In genomic region chr14:72555609-72556000, GRCh38 we compare ENCODE assay signal across 15 cellular contexts.
DNase-seq lines count a peak whose midpoint lies in the region; ATAC-seq and TF ChIP-seq lines count a peak whose summit lies in the region.
"Had no signal": no experiment of that assay in that cellular context is flagged by ENCODE, and none has a peak within 500 bp of the region (broad histone marks: within the 10 kb centered on the region; RNA-seq: fewer than 3 reads in every experiment).

No MANE protein-coding gene starts in this region.

- no peaks in the 10 kb centered on the region for H3K79me1 ChIP-seq in IMR-90 (ENCODE audit: low read depth in 1 of 2, low read length in 2 of 2)
- no peaks in the 10 kb centered on the region for H3K79me1 ChIP-seq in mesenchymal stem cell (replicated peaks; ENCODE audit: low read length, poor library complexity, severe bottlenecking)

- no peaks in the 10 kb centered on the region for H3K9me1 ChIP-seq in IMR-90 (ENCODE audit: insufficient read depth, low read length)

- DNase-seq in IMR-90 (no peak), ascending aorta (ENCODE audit: low spot score in 2 of 2) (peak in 1 of 2 donors; percentile 44), mesenchymal stem cell (no peak), thoracic aorta (ENCODE audit: low spot score) (no peak)
- DNase-seq: BE2C; CD4-positive, alpha-beta memory T cell; DMS79 had no signal

- peaks cover 5% of the 10 kb centered on the region for H3K4me1 ChIP-seq in IMR-90 (ENCODE audit: control insufficient read depth, insufficient read depth, low read length)
- peaks cover 9 to 32% of the 10 kb centered on the region in 2 donors for H3K4me1 ChIP-seq in ascending aorta
- H3K4me1 ChIP-seq in mesenchymal stem cell (ENCODE audit: control insufficient read depth, insufficient read depth, low read depth, low read length), result peaks cover 9% of the 10 kb centered on the region
- peaks cover 3 to 61% of the 10 kb centered on the region in 2 donors for H3K4me1 ChIP-seq in thoracic aorta (ENCODE audit: control insufficient read depth in 1 of 2, low read depth in 2 of 2)
- H3K4me1 ChIP-seq: A549, HAP-1 had no signal

- H4K20me1 ChIP-seq in IMR-90 (ENCODE audit: insufficient read depth, low read length), result no peaks in the 10 kb centered on the region

- no peak overlapping the region for H3K27ac ChIP-seq in IMR-90 (ENCODE audit: insufficient read depth, low read length)
- peak overlapping the region; percentile 69 for H3K27ac ChIP-seq in ascending aorta
- H3K27ac ChIP-seq in mesenchymal stem cell (ENCODE audit: low read length, poor library complexity, severe bottlenecking), result no peak overlapping the region
- peak overlapping the region; percentile 76 to 79 for H3K27ac ChIP-seq in thoracic aorta
- H3K27ac ChIP-seq: A549, C4-2B had no signal

- no peak overlapping the region for H2AK9ac ChIP-seq in IMR-90 (replicated peaks; ENCODE audit: low read depth, low read length, poor library complexity)

- BruUV-seq in IMR-90 (replicated peaks; lab: Mats Ljungman, UMichigan), result no TSS peak

- H3K56ac ChIP-seq in IMR-90 (ENCODE audit: extremely low read depth, insufficient read depth, low read length), result no peak overlapping the region

- no peak overlapping the region for H4K91ac ChIP-seq in IMR-90 (ENCODE audit: insufficient read depth, low read depth, low read length)
- H4K91ac ChIP-seq in mesenchymal stem cell (ENCODE audit: low read length), result no peak overlapping the region

- H3K9ac ChIP-seq in IMR-90 (ENCODE audit: low read depth, low read length), result no peak overlapping the region
- no peak overlapping the region for H3K9ac ChIP-seq in mesenchymal stem cell (ENCODE audit: low read length)

- no peak for TF ChIP-seq POLR2A in IMR-90 (IDR thresholded peaks at IDR 0.05; ENCODE audit: low read depth, low read length)

- no peak overlapping the region for H3K4me2 ChIP-seq in IMR-90 (ENCODE audit: low read depth, low read length)
- H3K4me2 ChIP-seq in mesenchymal stem cell (ENCODE audit: low read length, poor library complexity, severe bottlenecking), result no peak overlapping the region
- H3K4me2 ChIP-seq: A549 had no signal

- H2AFZ ChIP-seq in IMR-90 (replicated peaks; ENCODE audit: low read length, poor library complexity) (no peak overlapping the region), mesenchymal stem cell (ENCODE audit: low read depth, low read length) (no peak overlapping the region)

- no peak overlapping the region for H2AK5ac ChIP-seq in IMR-90 (ENCODE audit: low read depth, low read length)
- no peak overlapping the region for H2AK5ac ChIP-seq in mesenchymal stem cell (ENCODE audit: low read length, severe bottlenecking)

- no peak overlapping the region for H2BK15ac ChIP-seq in IMR-90 (ENCODE audit: low read depth, low read length)
- H2BK15ac ChIP-seq in mesenchymal stem cell (ENCODE audit: low read depth, poor library complexity, severe bottlenecking), result no peak overlapping the region

- TF ChIP-seq CTCF in IMR-90 (conservative IDR thresholded peaks at IDR 0.05; ENCODE audit: low read depth, low read length) (no peak), ascending aorta (IDR thresholded peaks at IDR 0.05) (no peak), thoracic aorta (IDR thresholded peaks at IDR 0.05) (no peak)

- H3K14ac ChIP-seq in IMR-90 (replicated peaks; ENCODE audit: low read depth, low read length) (no peak overlapping the region), mesenchymal stem cell (ENCODE audit: low read length in 2 of 2) (no peak overlapping the region)

- H3K36me3 ChIP-seq in IMR-90 (ENCODE audit: control insufficient read depth, insufficient read depth, low read length) (no peaks in the 10 kb centered on the region), ascending aorta (no peaks in the 10 kb centered on the region), mesenchymal stem cell (ENCODE audit: control insufficient read depth in 1 of 2, insufficient read depth in 2 of 2, low read depth in 1 of 2, low read length in 2 of 2) (no peaks in the 10 kb centered on the region), thoracic aorta (no peaks in the 10 kb centered on the region)
- H3K36me3 ChIP-seq: BE2C, HAP-1 had no signal

- in situ Hi-C loops in IMR-90 (cut with MboI; ENCODE audit: low sequenced_read_pairs), result no loop called here

- POLR2A ChIA-PET in IMR-90 (lab: Charles Lee; ENCODE audit: unreplicated experiment), result no interaction called here

- H3K4ac ChIP-seq in IMR-90 (ENCODE audit: low read depth, low read length) (no peak overlapping the region), mesenchymal stem cell (ENCODE audit: low read depth in 1 of 2, low read length in 2 of 2) (no peak overlapping the region)

- ATAC-seq in IMR-90 (ENCODE audit: low read depth), result no peak
- no peak for ATAC-seq in thoracic aorta (ENCODE audit: insufficient number of reproducible peaks, low FRiP score, low read depth)
- ATAC-seq in esophagus mucosa, result no peak
- ATAC-seq in GM18511 (IDR thresholded peaks at IDR 0.05; ENCODE audit: unreplicated experiment), result no peak
- ATAC-seq in HG02610 (IDR thresholded peaks at IDR 0.05; ENCODE audit: unreplicated experiment), result no peak
- ATAC-seq: A549, GM12878, HepG2 had no signal

- intact Hi-C loops in IMR-90 (cut with micrococcal nuclease) (no loop called here), ascending aorta (cut with DNase I) (loop anchor here (5.0 to 10.0 kb wide), 4 partner anchors 162 to 352 kb away; no protein-coding TSS in a partner anchor)

- no peak overlapping the region for H2BK12ac ChIP-seq in mesenchymal stem cell (ENCODE audit: low read length in 2 of 2)

- peaks cover 2% of the 10 kb centered on the region; the same call in 1 of the 2 replicates for H3K27me3 ChIP-seq in IMR-90 (ENCODE audit: control insufficient read depth, insufficient read depth, low read length)
- H3K27me3 ChIP-seq in ascending aorta, result no peaks in the 10 kb centered on the region
- H3K27me3 ChIP-seq in mesenchymal stem cell (ENCODE audit: control insufficient read depth in 1 of 2, insufficient read depth in 1 of 2, low read length in 2 of 2), result peaks cover 4 to 23% of the 10 kb centered on the region in 2 experiments
- no peaks in the 10 kb centered on the region for H3K27me3 ChIP-seq in thoracic aorta (replicated peaks; ENCODE audit: insufficient read depth)
- H3K27me3 ChIP-seq: BE2C had no signal

- H3K18ac ChIP-seq in IMR-90 (ENCODE audit: low read depth, low read length) (no peak overlapping the region), mesenchymal stem cell (ENCODE audit: low read depth in 1 of 2, low read length in 2 of 2) (no peak overlapping the region)

- H3K4me3 ChIP-seq in IMR-90 (ENCODE audit: insufficient read depth, low read depth, low read length) (no peak overlapping the region), ascending aorta (no peak overlapping the region), mesenchymal stem cell (ENCODE audit: insufficient read depth in 1 of 2, low read depth in 1 of 2, low read length in 2 of 2) (no peak overlapping the region), thoracic aorta (no peak overlapping the region)
- H3K4me3 ChIP-seq: A549, GM12878, HAP-1 had no signal

- H2BK120ac ChIP-seq in IMR-90 (ENCODE audit: low read depth, low read length) (0 out of 2 replicates have a peak overlapping the region, but pooled peaks have one; percentile 7), mesenchymal stem cell (ENCODE audit: low read depth, low read length) (no peak overlapping the region)

- WGBS in IMR-90 (ENCODE audit: extremely low coverage in 2 of 2, insufficient read length in 1 of 2), 2 experiments, result 100% methylated on average over 3 of the region's 7 CpGs; no CpG with 5 or more reads in 1 of the 2 experiments
- WGBS in mesenchymal stem cell, result 93% methylated on average over 7 of the region's 7 CpGs

- H2BK5ac ChIP-seq in IMR-90 (ENCODE audit: low read depth, low read length, poor library complexity, severe bottlenecking), result no peak overlapping the region
- no peak overlapping the region for H2BK5ac ChIP-seq in mesenchymal stem cell (ENCODE audit: low read depth, low read length, poor library complexity, severe bottlenecking)

- no peak overlapping the region for H2BK20ac ChIP-seq in IMR-90 (ENCODE audit: low read depth, low read length)

- H3K23ac ChIP-seq in IMR-90 (ENCODE audit: low read depth, low read length) (no peak overlapping the region), mesenchymal stem cell (ENCODE audit: low read length in 2 of 2) (no peak overlapping the region)

- no peak overlapping the region for H4K5ac ChIP-seq in IMR-90 (ENCODE audit: low read depth, low read length)

- H4K8ac ChIP-seq in IMR-90 (ENCODE audit: low read depth in 2 of 2, low read length in 2 of 2), result no peak overlapping the region
- H4K8ac ChIP-seq in mesenchymal stem cell (ENCODE audit: low read length), result peak overlapping the region; percentile 22

- CTCF ChIA-PET in IMR-90 (lab: Yijun Ruan, JAX), result no interaction called here

- H3K9me3 ChIP-seq in IMR-90 (ENCODE audit: control insufficient read depth, insufficient read depth, low read length) (no peaks in the 10 kb centered on the region), ascending aorta (no peaks in the 10 kb centered on the region), mesenchymal stem cell (ENCODE audit: control insufficient read depth, low read length) (no peaks in the 10 kb centered on the region), thoracic aorta (no peaks in the 10 kb centered on the region)
- H3K9me3 ChIP-seq: A549, BE2C, HAP-1 had no signal

- dilution Hi-C loops in IMR-90 (cut with HindIII; ENCODE audit: low sequenced_read_pairs, unreplicated experiment), result no loop called here

- no peak for TF ChIP-seq RAD21 in IMR-90 (IDR thresholded peaks at IDR 0.05; ENCODE audit: low read length)

TF ChIP-seq in IMR-90, 13 proteins besides CTCF, POLR2A, EP300 and RAD21:
- TF ChIP-seq NFE2L2 (IDR thresholded peaks at IDR 0.05; ENCODE audit: low read depth, low read length) (no peak), RFX5 (IDR thresholded peaks at IDR 0.05; ENCODE audit: low read depth, low read length) (no peak), RCOR1 (IDR thresholded peaks at IDR 0.05; ENCODE audit: insufficient replicate concordance, low read length) (no peak), CEBPB (IDR thresholded peaks at IDR 0.05; ENCODE audit: low read depth, low read length) (no peak), CHD1 (IDR thresholded peaks at IDR 0.05; ENCODE audit: low read depth, low read length) (no peak)
- TF ChIP-seq, protein P1, sequence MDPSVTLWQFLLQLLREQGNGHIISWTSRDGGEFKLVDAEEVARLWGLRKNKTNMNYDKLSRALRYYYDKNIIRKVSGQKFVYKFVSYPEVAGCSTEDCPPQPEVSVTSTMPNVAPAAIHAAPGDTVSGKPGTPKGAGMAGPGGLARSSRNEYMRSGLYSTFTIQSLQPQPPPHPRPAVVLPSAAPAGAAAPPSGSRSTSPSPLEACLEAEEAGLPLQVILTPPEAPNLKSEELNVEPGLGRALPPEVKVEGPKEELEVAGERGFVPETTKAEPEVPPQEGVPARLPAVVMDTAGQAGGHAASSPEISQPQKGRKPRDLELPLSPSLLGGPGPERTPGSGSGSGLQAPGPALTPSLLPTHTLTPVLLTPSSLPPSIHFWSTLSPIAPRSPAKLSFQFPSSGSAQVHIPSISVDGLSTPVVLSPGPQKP (IDR thresholded peaks at IDR 0.05; ENCODE audit: borderline replicate concordance, low read depth, low read length), result no peak

Comparison
In these comparisons a context has a peak if more than half of its experiments do, and no peak if none do; other contexts are left out.
1. H3K27ac ChIP-seq: peak in ascending aorta (2 of 2) and thoracic aorta (2 of 2); none in IMR-90 (single experiment) and mesenchymal stem cell (single experiment).